In genomic region chr10:22335204-22335956, GRCh38 we compare ENCODE assay signal across 8 cellular contexts. TPM values are rescaled to one million over a fixed set of nuclear protein-coding genes. Genes with fewer than 3 reads are reported as not detected.
DNase-seq lines count a peak whose midpoint lies in the region; ATAC-seq, FAIRE-seq and TF ChIP-seq lines count a peak whose summit lies in the region.

No MANE protein-coding gene starts in this region.

- H3K9me3 ChIP-seq in T-helper 17 cell (ENCODE audit: control insufficient read depth, low read length, poor library complexity, severe bottlenecking) = no peaks in the 10 kb centered on the region

- TF ChIP-seq CTCF in bronchial epithelial cell (IDR thresholded peaks at IDR 0.05; ENCODE audit: insufficient read depth, low read length, severe bottlenecking) (peak; percentile 9), kidney epithelial cell (IDR thresholded peaks at IDR 0.05; ENCODE audit: insufficient read depth, low read length, poor library complexity, severe bottlenecking) (no peak)

- FAIRE-seq in bronchial epithelial cell (lab: Jason Lieb, UNC) = no peak

- H3K27me3 ChIP-seq in bronchial epithelial cell (ENCODE audit: control insufficient read depth, insufficient read depth, low read length) (peaks cover 42% of the 10 kb centered on the region), kidney epithelial cell (ENCODE audit: control insufficient read depth, insufficient read depth, low read length) (peaks cover 47% of the 10 kb centered on the region)

- H3K36me3 Mint-ChIP-seq in T-helper 17 cell (ENCODE audit: low read depth) = no peaks in the 10 kb centered on the region

- peaks cover 30% of the 10 kb centered on the region for H3K27me3 Mint-ChIP-seq in T-helper 17 cell

- DNase-seq in D341Med (ENCODE audit: low spot score) = peak; percentile 34
- peak; percentile 54 to 62 (median 61) for DNase-seq in T-helper 17 cell
- no peak for DNase-seq in bronchial epithelial cell (ENCODE audit: low read depth)
- no peak for DNase-seq in kidney epithelial cell (ENCODE audit: low read depth)
- DNase-seq in stimulated activated CD4-positive, alpha-beta T cell treated with anti-CD3 and anti-CD28 coated beads, Interleukin-15, amount 100 ng/mL, for 24 hours = peak; percentile 72
- DNase-seq in SIG-M5 (lab: John Stamatoyannopoulos, UW) = no peak
- DNase-seq in foreskin melanocyte = no peak

- H3K4me3 Mint-ChIP-seq in T-helper 17 cell = peak overlapping the region; percentile 87

- ATAC-seq in GM21825 (IDR thresholded peaks at IDR 0.05; ENCODE audit: unreplicated experiment) (peak; percentile 37), T-helper 17 cell (peak; percentile 90)

- H3K36me3 ChIP-seq in bronchial epithelial cell (ENCODE audit: control insufficient read depth, insufficient read depth, low read length) = no peaks in the 10 kb centered on the region
- H3K36me3 ChIP-seq in kidney epithelial cell (ENCODE audit: control insufficient read depth, insufficient read depth, low read length) = no peaks in the 10 kb centered on the region

- H3K4me1 Mint-ChIP-seq in T-helper 17 cell = peaks cover 19% of the 10 kb centered on the region

- peak overlapping the region; percentile 93 for H3K27ac Mint-ChIP-seq in T-helper 17 cell

- peak overlapping the region; percentile 43 for H3K4me3 ChIP-seq in bronchial epithelial cell (ENCODE audit: low read depth, low read length)
- peak overlapping the region; percentile 21 for H3K4me3 ChIP-seq in kidney epithelial cell (ENCODE audit: low read depth, low read length)

RNA-seq across cellular contexts. Expression of gene SPAG6, which starts 9.9 kb away (rescaled TPM):
- total RNA-seq in T-helper 17 cell (not detected), bronchial epithelial cell (not detected in 2 replicates), kidney epithelial cell (0.79 and 1.2 TPM in 2 replicates)

RNA-seq across cellular contexts. Expression of gene BMI1, which starts 14.5 kb away (rescaled TPM):
- total RNA-seq in T-helper 17 cell = 10 to 100 TPM; 53.5 to 72.4 TPM
- 20.4 and 35.5 TPM in 2 replicates for total RNA-seq in bronchial epithelial cell
- 54.6 and 60.5 TPM in 2 replicates for total RNA-seq in kidney epithelial cell

RNA-seq across cellular contexts. Expression of gene COMMD3, which starts 19.2 kb away (rescaled TPM):
- total RNA-seq in T-helper 17 cell (10 to 100 TPM; 35.0 to 37.3 TPM), bronchial epithelial cell (32.9 and 37.3 TPM in 2 replicates), kidney epithelial cell (48.1 and 92.4 TPM in 2 replicates)

Comparison
In these comparisons a context has a peak if more than half of its experiments do, and no peak if none do; other contexts are left out.
1. DNase-seq: peak in D341Med (single experiment), T-helper 17 cell (3 of 3) and stimulated activated CD4-positive, alpha-beta T cell treated with anti-CD3 and anti-CD28 coated beads, Interleukin-15, amount 100 ng/mL, for 24 hours (single experiment); none in bronchial epithelial cell (single experiment), kidney epithelial cell (single experiment), SIG-M5 (single experiment) and foreskin melanocyte (single experiment).